ENCODE assay signal across 9 cellular contexts in genomic region chr17:56678249-56679144, GRCh38.
DNase-seq lines count a peak whose midpoint lies in the region; ATAC-seq, FAIRE-seq and TF ChIP-seq lines count a peak whose summit lies in the region.
"Had no signal": no experiment of that assay in that cellular context is flagged by ENCODE, and none has a peak within 500 bp of the region (broad histone marks: within the 10 kb centered on the region; RNA-seq: fewer than 3 reads in every experiment).

No MANE protein-coding gene starts in this region.

- TF ChIP-seq CTCF in bronchial epithelial cell (IDR thresholded peaks at IDR 0.05; ENCODE audit: insufficient read depth, low read length, severe bottlenecking) (no peak), left lung (IDR thresholded peaks at IDR 0.05) (no peak), vagina (IDR thresholded peaks at IDR 0.05) (no peak)

- peak overlapping the region; percentile 89 for H3K4me3 Mint-ChIP-seq in activated naive CD4-positive, alpha-beta T cell treated with anti-CD3 and anti-CD28 coated beads, Interleukin-2, amount 50 U/mL, for 24 hours

- no peaks in the 10 kb centered on the region for H3K9me3 ChIP-seq in left lung
- no peaks in the 10 kb centered on the region for H3K9me3 ChIP-seq in vagina

- H3K27ac ChIP-seq in left lung: no peak overlapping the region
- H3K27ac ChIP-seq in vagina: peak overlapping the region; percentile 13

- H3K36me3 Mint-ChIP-seq in activated naive CD4-positive, alpha-beta T cell treated with anti-CD3 and anti-CD28 coated beads, Interleukin-2, amount 50 U/mL, for 24 hours: no peaks in the 10 kb centered on the region

- H3K9me3 Mint-ChIP-seq in activated naive CD4-positive, alpha-beta T cell treated with anti-CD3 and anti-CD28 coated beads, Interleukin-2, amount 50 U/mL, for 24 hours: no peaks in the 10 kb centered on the region

- intact Hi-C loops in left lung (cut with DNase I) (no loop called here), vagina (cut with DNase I) (no loop called here)

- FAIRE-seq in bronchial epithelial cell (lab: Jason Lieb, UNC) (no peak), urothelium cell line (lab: Jason Lieb, UNC) (no peak)
- FAIRE-seq: G401.6 had no signal

- no peak overlapping the region for H3K27ac Mint-ChIP-seq in activated naive CD4-positive, alpha-beta T cell treated with anti-CD3 and anti-CD28 coated beads, Interleukin-2, amount 50 U/mL, for 24 hours

- no peaks in the 10 kb centered on the region for H3K36me3 ChIP-seq in bronchial epithelial cell (ENCODE audit: control insufficient read depth, insufficient read depth, low read length)
- H3K36me3 ChIP-seq in left lung: no peaks in the 10 kb centered on the region
- no peaks in the 10 kb centered on the region for H3K36me3 ChIP-seq in vagina

- H3K4me1 Mint-ChIP-seq in activated naive CD4-positive, alpha-beta T cell treated with anti-CD3 and anti-CD28 coated beads, Interleukin-2, amount 50 U/mL, for 24 hours: peaks cover 28% of the 10 kb centered on the region

- no peaks in the 10 kb centered on the region for H3K27me3 ChIP-seq in bronchial epithelial cell (ENCODE audit: control insufficient read depth, insufficient read depth, low read length)
- H3K27me3 ChIP-seq in left lung: peaks cover 14 to 64% of the 10 kb centered on the region in 2 donors
- H3K27me3 ChIP-seq in vagina: no peaks in the 10 kb centered on the region

- TF ChIP-seq POLR2A in vagina (IDR thresholded peaks at IDR 0.05): no peak

- peak; percentile 52 for ATAC-seq in left lung
- no peak for ATAC-seq in GM21360 (IDR thresholded peaks at IDR 0.05; ENCODE audit: unreplicated experiment)

- H3K4me1 ChIP-seq in left lung (peaks cover 9 to 14% of the 10 kb centered on the region in 2 donors), vagina (peaks cover 10% of the 10 kb centered on the region)

- H3K4me3 ChIP-seq in bronchial epithelial cell (ENCODE audit: low read depth, low read length): peak overlapping the region; percentile 21
- peak overlapping the region in 1 of 2 donors; percentile 7 for H3K4me3 ChIP-seq in left lung
- peak overlapping the region; percentile 30 to 33 for H3K4me3 ChIP-seq in vagina

- DNase-seq in activated naive CD4-positive, alpha-beta T cell treated with Interleukin-2 at 50 U/mL for 16 hours: no peak
- DNase-seq in bronchial epithelial cell (ENCODE audit: low read depth): no peak
- DNase-seq in left lung: no peak
- DNase-seq in vagina (ENCODE audit: extremely low spot score in 2 of 2): no peak
- no peak for DNase-seq in activated effector memory CD4-positive, alpha-beta T cell treated with anti-CD3 and anti-CD28 coated beads, Interleukin-2, amount 50 U/mL, for 16 hours
- DNase-seq in urothelium cell line (ENCODE audit: low spot score): no peak

- peaks cover 15% of the 10 kb centered on the region for H3K27me3 Mint-ChIP-seq in activated naive CD4-positive, alpha-beta T cell treated with anti-CD3 and anti-CD28 coated beads, Interleukin-2, amount 50 U/mL, for 24 hours
